ENCODE assay signal across 8 cellular contexts in the genomic region with DNA sequence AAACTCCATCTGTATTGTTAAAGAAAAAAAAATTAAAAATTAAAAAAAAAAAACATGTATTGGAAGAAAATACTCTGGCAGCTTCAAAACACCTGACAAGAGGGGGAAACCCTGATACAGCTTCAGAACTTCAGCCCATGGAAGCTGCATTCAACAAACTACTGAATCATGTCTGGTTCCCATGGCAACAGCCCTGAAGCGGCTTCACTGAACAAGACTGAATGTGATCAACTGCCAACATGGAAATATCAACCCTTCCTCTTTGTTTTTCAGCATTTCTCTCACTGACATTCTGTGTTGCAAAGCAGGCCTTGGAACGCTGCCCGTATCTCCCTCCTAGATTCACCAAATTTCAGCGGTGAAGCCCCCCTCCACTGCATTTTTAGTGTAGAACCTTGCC. TPM values are rescaled to one million over a fixed set of nuclear protein-coding genes. Genes with fewer than 3 reads are reported as not detected.
A peak's percentile ranks its signal among the peaks of the same experiment; 100 is the strongest.
DNase-seq lines count a peak whose midpoint lies in the region; ATAC-seq and TF ChIP-seq lines count a peak whose summit lies in the region.

No MANE protein-coding gene starts in this region.

- intact Hi-C loops in thyroid gland (cut with DNase I) = no loop called here

- H3K9me3 ChIP-seq in MG63 = no peaks in the 10 kb centered on the region
- H3K9me3 ChIP-seq in thyroid gland = no peaks in the 10 kb centered on the region

- H3K27ac ChIP-seq in epithelial cell of prostate = peak overlapping the region; percentile 100
- peak overlapping the region; percentile 62 to 89 (median 85) for H3K27ac ChIP-seq in thyroid gland

- no peak for TF ChIP-seq POLR2A in thyroid gland (IDR thresholded peaks at IDR 0.05)

- no peaks in the 10 kb centered on the region for H3K27me3 ChIP-seq in MG63
- no peaks in the 10 kb centered on the region for H3K27me3 ChIP-seq in thyroid gland

- H3K4me1 ChIP-seq in thyroid gland = peaks cover 36 to 43% of the 10 kb centered on the region in 2 donors

- 20 to 21% methylated on average over 4 of the region's 4 CpGs for WGBS in thyroid gland, 2 donors

- peak; percentile 70 for DNase-seq in GM13976 (ENCODE audit: low spot score)
- DNase-seq in MG63 = peak; percentile 56
- peak; percentile 76 for DNase-seq in activated CD4-positive, alpha-beta T cell treated with anti-CD3 and anti-CD28 coated beads for 48 hours
- DNase-seq in epithelial cell of prostate (ENCODE audit: low read depth, low spot score) = peak; percentile 73
- DNase-seq in myocyte (ENCODE audit: low read depth) = peak; percentile 44
- DNase-seq in thyroid gland = peak; percentile 89 to 90

- TF ChIP-seq CTCF in GM13976 (IDR thresholded peaks at IDR 0.05; ENCODE audit: borderline replicate concordance, control extremely low read depth, extremely low read depth, insufficient read depth, missing control alignments) = no peak
- no peak for TF ChIP-seq CTCF in thyroid gland (IDR thresholded peaks at IDR 0.05)

- H3K36me3 ChIP-seq in MG63 (no peaks in the 10 kb centered on the region), thyroid gland (no peaks in the 10 kb centered on the region)

- H3K4me3 ChIP-seq in MG63 (no peak overlapping the region), thyroid gland (replicated peaks in 1 of 3) (no peak overlapping the region)

- ATAC-seq in HG03139 (IDR thresholded peaks at IDR 0.05; ENCODE audit: unreplicated experiment) (no peak), GM21526 (IDR thresholded peaks at IDR 0.05; ENCODE audit: low FRiP score, unreplicated experiment) (no peak)

- in situ Hi-C loops in GM13976 (cut with MboI; ENCODE audit: low sequenced_read_pairs, unreplicated experiment) = no loop called here

RNA-seq across cellular contexts. Expression of a gene that starts 48.1 kb away (rescaled TPM):
- total RNA-seq in MG63 (2014; rRNA removed; shearing (Covaris generic); ENCODE audit: low replicate concordance) = 7.4 and 14.0 TPM in 2 replicates
- total RNA-seq in myocyte (8.8 and 10.2 TPM in 2 replicates), thyroid gland (10 to 100 TPM; 22.1 to 30.2 (median 24.6) TPM)
- 4.7 TPM for polyA plus RNA-seq in myocyte (2012)
